ENCODE assay signal across 8 cellular contexts in genomic region chr18:3593381-3593903, GRCh38.
DNase-seq lines count a peak whose midpoint lies in the region; ATAC-seq and TF ChIP-seq lines count a peak whose summit lies in the region.

No MANE protein-coding gene starts in this region.

- CTCF ChIA-PET in A673 (lab: Charles Lee), result interaction anchor here (0.7 to 3.1 kb wide), 9 partner anchors 8 to 344 kb away, joined by 4 to 29 read pairs (median 7); no protein-coding TSS in a partner anchor
- CTCF ChIA-PET in activated CD4-positive, alpha-beta memory T cell treated with anti-CD3 and anti-CD28 coated beads, Interleukin-2, amount 10 ng/mL, durations not matched to agents 7 days and 5 days (lab: Charles Lee), result interaction anchor here (0.8 to 6.5 kb wide), 19 partner anchors 8 to 345 kb away, joined by 3 to 75 read pairs (median 6); partner anchors contain the start of gene MYL12A

- no peaks in the 10 kb centered on the region for H3K27me3 Mint-ChIP-seq in activated CD4-positive, alpha-beta memory T cell treated with anti-CD3 and anti-CD28 coated beads, Interleukin-2, amount 10 ng/mL, durations not matched to agents 7 days and 5 days

- peak; percentile 65 for DNase-seq in A673 (ENCODE audit: low spot score)
- DNase-seq in activated CD4-positive, alpha-beta memory T cell treated with anti-CD3 and anti-CD28 coated beads, Interleukin-2, amount 10 ng/mL, durations not matched to agents 7 days and 5 days, result peak; percentile 32

- no peak overlapping the region for H3K9ac ChIP-seq in parathyroid adenoma

- TF ChIP-seq POLR2A in gastroesophageal sphincter (IDR thresholded peaks at IDR 0.05), result no peak

- H3K9me3 Mint-ChIP-seq in activated CD4-positive, alpha-beta memory T cell treated with anti-CD3 and anti-CD28 coated beads, Interleukin-2, amount 10 ng/mL, durations not matched to agents 7 days and 5 days, result no peaks in the 10 kb centered on the region

- intact Hi-C loops in A673 (cut with micrococcal nuclease; ENCODE audit: unreplicated experiment), result no loop called here

- H3K79me2 ChIP-seq in parathyroid adenoma, result no peaks in the 10 kb centered on the region

- peak overlapping the region; percentile 94 for H3K27ac ChIP-seq in A673 (ENCODE audit: low read depth, low read length, poor library complexity, severe bottlenecking)
- H3K27ac ChIP-seq in KOPT-K1 (ENCODE audit: low read depth, low read length, poor library complexity, severe bottlenecking), result peak overlapping the region; percentile 87
- peak overlapping the region; percentile 90 to 99 (median 95) for H3K27ac ChIP-seq in gastroesophageal sphincter
- peak overlapping the region; percentile 96 for H3K27ac ChIP-seq in parathyroid adenoma

- WGBS in gastroesophageal sphincter (ENCODE audit: low coverage in 1 of 2), 2 donors, result 5 to 28% methylated on average over 6 to 7 of the region's 11 CpGs

- peaks cover 46% of the 10 kb centered on the region for H3K4me1 Mint-ChIP-seq in activated CD4-positive, alpha-beta memory T cell treated with anti-CD3 and anti-CD28 coated beads, Interleukin-2, amount 10 ng/mL, durations not matched to agents 7 days and 5 days

- H3K27me3 ChIP-seq in A673 (replicated peaks; ENCODE audit: insufficient read depth, low read depth, low read length, poor library complexity) (no peaks in the 10 kb centered on the region), gastroesophageal sphincter (no peaks in the 10 kb centered on the region), parathyroid adenoma (ENCODE audit: control insufficient read depth, insufficient read depth, low read length) (no peaks in the 10 kb centered on the region)

- H2AFZ ChIP-seq in parathyroid adenoma, result peak overlapping the region; percentile 93

- H3K4me1 ChIP-seq in A673 (ENCODE audit: insufficient read depth, low read length, poor library complexity, severe bottlenecking) (peaks cover 51% of the 10 kb centered on the region), gastroesophageal sphincter (peaks cover 4 to 51% (median 38%) of the 10 kb centered on the region in 3 donors), parathyroid adenoma (peaks cover 34% of the 10 kb centered on the region)

- H3K9me3 ChIP-seq in A673 (ENCODE audit: low read depth, low read length, poor library complexity, severe bottlenecking) (no peaks in the 10 kb centered on the region), KOPT-K1 (ENCODE audit: insufficient read depth, low read length, poor library complexity, severe bottlenecking) (no peaks in the 10 kb centered on the region), gastroesophageal sphincter (no peaks in the 10 kb centered on the region), parathyroid adenoma (ENCODE audit: control insufficient read depth, low read length) (no peaks in the 10 kb centered on the region)

- ATAC-seq in GM18909 (IDR thresholded peaks at IDR 0.05; ENCODE audit: poor library complexity, unreplicated experiment) (peak; percentile 12), gastroesophageal sphincter (peak; percentile 3), HG03025 (IDR thresholded peaks at IDR 0.05; ENCODE audit: low FRiP score, unreplicated experiment) (no peak), HG02970 (IDR thresholded peaks at IDR 0.05; ENCODE audit: low FRiP score, unreplicated experiment) (no peak)

- no peak for TF ChIP-seq CTCF in A673 (conservative IDR thresholded peaks at IDR 0.05; ENCODE audit: low read depth, low read length)
- TF ChIP-seq CTCF in gastroesophageal sphincter (IDR thresholded peaks at IDR 0.05), result no peak
- no peak for TF ChIP-seq CTCF in parathyroid adenoma (IDR thresholded peaks at IDR 0.05)

- H3K4me3 ChIP-seq in A673 (ENCODE audit: low read depth, low read length, poor library complexity, severe bottlenecking) (peak overlapping the region; percentile 41), gastroesophageal sphincter (peak overlapping the region; percentile 48 to 74), parathyroid adenoma (ENCODE audit: low read depth, low read length) (peak overlapping the region; percentile 48)

- peak overlapping the region; percentile 98 for H3K27ac Mint-ChIP-seq in activated CD4-positive, alpha-beta memory T cell treated with anti-CD3 and anti-CD28 coated beads, Interleukin-2, amount 10 ng/mL, durations not matched to agents 7 days and 5 days

- H3K36me3 ChIP-seq in A673 (ENCODE audit: insufficient read depth, low read length, poor library complexity, severe bottlenecking), result peaks cover 22% of the 10 kb centered on the region
- no peaks in the 10 kb centered on the region for H3K36me3 ChIP-seq in KOPT-K1 (ENCODE audit: insufficient read depth, low read length)
- H3K36me3 ChIP-seq in gastroesophageal sphincter, result no peaks in the 10 kb centered on the region
- H3K36me3 ChIP-seq in parathyroid adenoma (ENCODE audit: control insufficient read depth, insufficient read depth, low read length), result no peaks in the 10 kb centered on the region

- peak overlapping the region; percentile 92 for H3K4me3 Mint-ChIP-seq in activated CD4-positive, alpha-beta memory T cell treated with anti-CD3 and anti-CD28 coated beads, Interleukin-2, amount 10 ng/mL, durations not matched to agents 7 days and 5 days

- H3K36me3 Mint-ChIP-seq in activated CD4-positive, alpha-beta memory T cell treated with anti-CD3 and anti-CD28 coated beads, Interleukin-2, amount 10 ng/mL, durations not matched to agents 7 days and 5 days (ENCODE audit: low read depth), result peaks cover 24% of the 10 kb centered on the region

- POLR2A ChIA-PET in A673 (lab: Charles Lee; ENCODE audit: low non-redundant PET), result interaction anchor here (1.0 kb wide), 2 partner anchors 10 to 311 kb away, joined by 5 to 17 read pairs; no protein-coding TSS in a partner anchor
- POLR2A ChIA-PET in activated CD4-positive, alpha-beta memory T cell treated with anti-CD3 and anti-CD28 coated beads, Interleukin-2, amount 10 ng/mL, durations not matched to agents 7 days and 5 days (lab: Charles Lee), result interaction anchor here (0.8 to 6.2 kb wide), 19 partner anchors 8 to 1703 kb away, joined by 3 to 239 read pairs (median 13); partner anchors contain the start of genes MYL12A, MYL12B and TGIF1

- TF ChIP-seq EP300 in gastroesophageal sphincter (IDR thresholded peaks at IDR 0.05), result no peak

- peak overlapping the region; percentile 71 for H3K4me2 ChIP-seq in parathyroid adenoma (ENCODE audit: low read length)

- BruUV-seq in A673 (replicated peaks; lab: Mats Ljungman, UMichigan), result TSS peak; percentile 53

Comparison
In these comparisons a context has a peak if more than half of its experiments do, and no peak if none do; other contexts are left out.
1. ATAC-seq: peak in GM18909 (single experiment) and gastroesophageal sphincter (single experiment); none in HG03025 (single experiment) and HG02970 (single experiment).
2. Peak in every context shown above with its lines, with median percentiles within 50 percentile points of each other: H3K27ac ChIP-seq and H3K4me3 ChIP-seq.